9 cellular contexts compared by ENCODE assay signal in the genomic region with DNA sequence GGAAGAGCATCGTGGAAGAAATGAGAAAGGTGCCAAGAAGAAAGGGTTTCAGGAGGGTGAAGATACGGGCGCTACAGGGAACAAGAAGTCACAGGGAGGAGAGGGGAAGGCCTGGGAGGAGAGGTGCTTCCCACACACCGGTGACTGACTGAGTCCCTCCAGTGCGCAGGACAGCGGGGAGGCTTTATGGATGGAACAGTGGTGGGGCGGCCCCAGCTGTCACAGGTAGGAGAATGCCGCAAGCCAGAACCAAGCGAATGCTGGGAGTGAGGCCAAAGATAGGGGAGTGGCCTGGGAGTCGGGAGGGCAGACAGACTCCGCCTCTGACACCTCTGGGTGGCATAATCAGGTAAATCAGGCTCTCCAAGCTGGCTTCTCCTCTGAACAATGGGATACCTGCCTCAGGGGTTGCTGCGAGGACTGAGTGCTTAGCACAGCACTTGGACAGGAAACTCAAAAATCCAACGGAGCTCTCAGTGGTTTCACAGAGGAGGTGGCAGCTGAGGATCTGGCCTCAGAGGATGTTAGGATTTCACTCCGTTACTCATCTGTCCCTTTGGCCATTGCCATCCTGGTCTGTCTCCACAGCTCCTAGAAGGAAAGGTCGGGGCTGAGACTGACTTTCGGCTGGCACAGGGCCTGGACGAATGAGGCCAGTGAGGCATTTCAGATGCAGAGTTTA. TPM values are rescaled to one million over a fixed set of nuclear protein-coding genes. Genes with fewer than 3 reads are reported as not detected.
A peak's percentile ranks its signal among the peaks of the same experiment; 100 is the strongest.
DNase-seq lines count a peak whose midpoint lies in the region; ATAC-seq, FAIRE-seq and TF ChIP-seq lines count a peak whose summit lies in the region.
"Had no signal": no experiment of that assay in that cellular context is flagged by ENCODE, and none has a peak within 500 bp of the region (broad histone marks: within the 10 kb centered on the region; RNA-seq: fewer than 3 reads in every experiment).

No MANE protein-coding gene starts in this region.

- peaks cover 18% of the 10 kb centered on the region for H3K36me3 ChIP-seq in HUES6 (ENCODE audit: control insufficient read depth, insufficient read depth, low read length)
- H3K36me3 ChIP-seq in Peyer's patch, result peaks cover 0 to 15% (median 0%) of the 10 kb centered on the region in 3 donors
- peaks cover 0 to 8% (median 0%) of the 10 kb centered on the region in 3 donors for H3K36me3 ChIP-seq in pancreas
- H3K36me3 ChIP-seq in upper lobe of left lung, result peaks cover 0 to 19% (median 11%) of the 10 kb centered on the region in 4 donors

- H3K4me3 ChIP-seq in HUES6 (ENCODE audit: low read depth, low read length), result peak overlapping the region; percentile 74
- peak overlapping the region; percentile 70 to 98 (median 91) for H3K4me3 ChIP-seq in Peyer's patch
- peak overlapping the region; percentile 86 to 95 (median 90) for H3K4me3 ChIP-seq in pancreas
- H3K4me3 ChIP-seq in upper lobe of left lung, result peak overlapping the region; percentile 12 to 73 (median 68)

- no peak for TF ChIP-seq EP300 in upper lobe of left lung (IDR thresholded peaks at IDR 0.05)

- no peak for TF ChIP-seq POLR2A in Peyer's patch (IDR thresholded peaks at IDR 0.05)
- no peak for TF ChIP-seq POLR2A in upper lobe of left lung (IDR thresholded peaks at IDR 0.05)

- 2% methylated on average over 17 of the region's 17 CpGs for WGBS in pancreas, 2 donors
- 7 to 11% methylated on average over 17 of the region's 17 CpGs for WGBS in upper lobe of left lung, 2 donors

- H3K27me3 ChIP-seq in HUES6 (ENCODE audit: control insufficient read depth, insufficient read depth, low read length) (no peaks in the 10 kb centered on the region), Peyer's patch (no peaks in the 10 kb centered on the region), pancreas (no peaks in the 10 kb centered on the region), upper lobe of left lung (no peaks in the 10 kb centered on the region)

- no peaks in the 10 kb centered on the region for H3K9me3 ChIP-seq in HUES6 (ENCODE audit: control insufficient read depth, insufficient read depth, low read depth, low read length)
- H3K9me3 ChIP-seq in Peyer's patch, result no peaks in the 10 kb centered on the region
- H3K9me3 ChIP-seq in pancreas, result no peaks in the 10 kb centered on the region
- H3K9me3 ChIP-seq in upper lobe of left lung, result no peaks in the 10 kb centered on the region

- no peak for FAIRE-seq in pancreas (lab: Jason Lieb, UNC)
- FAIRE-seq: frontal cortex had no signal

- intact Hi-C loops in pancreas (cut with DNase I), result loop anchor here in 1 of 3 donors (10.0 kb wide), 1 partner anchor 149 kb away; the partner anchor contains the start of gene DHX58

- ATAC-seq in pancreas (peak; percentile 68 to 81 (median 74)), upper lobe of left lung (ENCODE audit: low FRiP score in 2 of 2) (peak; percentile 41 to 83), HG03571 (IDR thresholded peaks at IDR 0.05; ENCODE audit: unreplicated experiment) (no peak)

- H3K4me1 ChIP-seq in HUES6 (ENCODE audit: control insufficient read depth, insufficient read depth, low read length) (peaks cover 26% of the 10 kb centered on the region), Peyer's patch (peaks cover 0 to 24% (median 5%) of the 10 kb centered on the region in 4 donors), pancreas (peaks cover 17 to 32% (median 23%) of the 10 kb centered on the region in 3 donors), upper lobe of left lung (peaks cover 17 to 50% (median 32%) of the 10 kb centered on the region in 4 donors)

- H3K27ac ChIP-seq in HUES6 (ENCODE audit: low read depth, low read length), result peak overlapping the region; percentile 18; the same call in 1 of the 2 replicates
- peak overlapping the region; percentile 81 to 96 (median 90) for H3K27ac ChIP-seq in Peyer's patch
- H3K27ac ChIP-seq in pancreas, result peak overlapping the region; percentile 79 to 87 (median 82)
- H3K27ac ChIP-seq in upper lobe of left lung, result peak overlapping the region; percentile 83 to 92 (median 90)

- TF ChIP-seq CTCF in Peyer's patch (IDR thresholded peaks at IDR 0.05) (no peak), pancreas (IDR thresholded peaks at IDR 0.05) (no peak), upper lobe of left lung (IDR thresholded peaks at IDR 0.05) (peak in 1 of 6 experiments; percentile 6)

- DNase-seq in EL (peak; percentile 49), Peyer's patch (peak; percentile 77 to 90 (median 82)), germinal center (ENCODE audit: low spot score) (peak; percentile 83), pancreas (peak; percentile 80 to 93 (median 92)), upper lobe of left lung (peak in 1 of 2 donors; percentile 91)
- peak; percentile 47 for DNase-seq in activated effector memory CD4-positive, alpha-beta T cell treated with Interleukin-2 at 50 U/mL for 16 hours

- H3K9ac ChIP-seq in HUES6 (ENCODE audit: low read length), result peak overlapping the region; percentile 53

RNA-seq across cellular contexts. Expression of gene CNP, which starts 0.8 kb away (rescaled TPM):
- 10 to 100 TPM; 24.7 to 76.7 (median 43.4) TPM for total RNA-seq in Peyer's patch
- 10 to 100 TPM; 26.3 to 45.8 (median 32.1) TPM for total RNA-seq in pancreas
- polyA plus RNA-seq in pancreas, result 10 to 100 TPM; 26.4 to 34.4 TPM
- 10 to 100 TPM; 33.4 to 62.3 (median 45.3) TPM for total RNA-seq in upper lobe of left lung

RNA-seq across cellular contexts. Expression of gene ODAD4, which starts 35.4 kb away (rescaled TPM):
- 1 to 10 TPM in 1 of 4 donors, not detected in 3; 2.1 TPM for total RNA-seq in Peyer's patch
- under 1 TPM; 0.20 to 0.98 (median 0.57) TPM for total RNA-seq in pancreas
- polyA plus RNA-seq in pancreas, result 1 to 10 TPM; 1.2 to 4.1 TPM
- 10 to 100 TPM in 2 of 6 donors, 1 to 10 TPM in 4; 1.2 to 16.9 (median 4.8) TPM for total RNA-seq in upper lobe of left lung

RNA-seq across cellular contexts. Expression of gene ACLY, which starts 47.1 kb away (rescaled TPM):
- total RNA-seq in Peyer's patch (100 to 1,000 TPM in 1 of 4 donors, 10 to 100 TPM in 3; 54.5 to 108 (median 74.0) TPM), pancreas (100 to 1,000 TPM in 1 of 6 donors, 10 to 100 TPM in 5; 38.6 to 101 (median 58.3) TPM), upper lobe of left lung (100 to 1,000 TPM in 2 of 6 donors, 10 to 100 TPM in 4; 41.9 to 132 (median 84.6) TPM)
- polyA plus RNA-seq in pancreas, result 10 to 100 TPM; 22.0 to 68.7 TPM

RNA-seq across cellular contexts. Expression of gene DNAJC7, which starts 51.4 kb away (rescaled TPM):
- 10 to 100 TPM; 51.0 to 80.9 (median 70.7) TPM for total RNA-seq in Peyer's patch
- 10 to 100 TPM; 32.2 to 45.3 (median 37.3) TPM for total RNA-seq in pancreas
- polyA plus RNA-seq in pancreas, result 10 to 100 TPM; 53.4 to 63.6 TPM
- 100 to 1,000 TPM in 1 of 6 donors, 10 to 100 TPM in 5; 53.2 to 109 (median 73.5) TPM for total RNA-seq in upper lobe of left lung

RNA-seq across cellular contexts. Expression of gene NKIRAS2, which starts 54.1 kb away (rescaled TPM):
- total RNA-seq in Peyer's patch, result 10 to 100 TPM; 22.1 to 38.1 (median 31.1) TPM
- 10 to 100 TPM in 3 of 6 donors, 1 to 10 TPM in 3; 6.5 to 14.7 (median 10.7) TPM for total RNA-seq in pancreas
- 10 to 100 TPM; 11.7 to 14.1 TPM for polyA plus RNA-seq in pancreas
- 10 to 100 TPM; 27.2 to 36.6 (median 31.0) TPM for total RNA-seq in upper lobe of left lung

Comparison
In these comparisons a context has a peak if more than half of its experiments do, and no peak if none do; other contexts are left out.
1. H3K27ac ChIP-seq: peak in every context shown above with its lines; median percentile 90 in Peyer's patch; 90 in upper lobe of left lung; 82 in pancreas; 18 in HUES6.